In genomic region chr6:54865091-54865631, GRCh38 we compare ENCODE assay signal across 1 cellular context.
TF ChIP-seq lines count a peak whose summit lies in the region.

No MANE protein-coding gene starts in this region.

TF ChIP-seq in HEK293, 187 proteins besides CTCF, POLR2A, EP300 and RAD21 (continued from another document):
- TF ChIP-seq REST (tag by site-specific recombination; IDR thresholded peaks at IDR 0.05) (peak; percentile 26; the same call in 1 of the 2 replicates), ZNF629 (tag by site-specific recombination; IDR thresholded peaks at IDR 0.05) (peak; percentile 74)
